Comparison of ENCODE assay signal across 1 cellular context in the genomic region with DNA sequence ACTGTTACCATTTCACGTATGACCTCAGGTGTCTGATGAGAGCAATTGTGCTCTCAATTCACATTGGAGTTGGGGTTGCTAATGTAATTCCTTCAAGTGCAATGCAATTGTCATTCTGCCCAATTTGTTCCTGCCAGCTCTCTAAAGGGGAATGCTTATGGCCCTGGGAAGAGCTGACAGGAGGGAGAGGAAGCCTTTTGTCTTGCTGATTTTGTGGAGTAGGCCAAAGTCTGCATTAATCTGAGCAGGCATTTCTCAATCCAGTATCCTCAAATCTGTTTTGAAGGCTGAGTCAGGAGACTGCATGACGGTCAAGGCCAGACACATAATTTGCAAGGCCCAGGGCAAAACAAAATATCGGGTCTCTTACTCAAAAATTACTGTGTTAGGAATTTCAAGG.
TF ChIP-seq lines count a peak whose summit lies in the region.

No MANE protein-coding gene starts in this region.

TF ChIP-seq in GM23338, 12 proteins besides CTCF, POLR2A, EP300 and RAD21 (continued from another document):
- TF ChIP-seq, protein P1, sequence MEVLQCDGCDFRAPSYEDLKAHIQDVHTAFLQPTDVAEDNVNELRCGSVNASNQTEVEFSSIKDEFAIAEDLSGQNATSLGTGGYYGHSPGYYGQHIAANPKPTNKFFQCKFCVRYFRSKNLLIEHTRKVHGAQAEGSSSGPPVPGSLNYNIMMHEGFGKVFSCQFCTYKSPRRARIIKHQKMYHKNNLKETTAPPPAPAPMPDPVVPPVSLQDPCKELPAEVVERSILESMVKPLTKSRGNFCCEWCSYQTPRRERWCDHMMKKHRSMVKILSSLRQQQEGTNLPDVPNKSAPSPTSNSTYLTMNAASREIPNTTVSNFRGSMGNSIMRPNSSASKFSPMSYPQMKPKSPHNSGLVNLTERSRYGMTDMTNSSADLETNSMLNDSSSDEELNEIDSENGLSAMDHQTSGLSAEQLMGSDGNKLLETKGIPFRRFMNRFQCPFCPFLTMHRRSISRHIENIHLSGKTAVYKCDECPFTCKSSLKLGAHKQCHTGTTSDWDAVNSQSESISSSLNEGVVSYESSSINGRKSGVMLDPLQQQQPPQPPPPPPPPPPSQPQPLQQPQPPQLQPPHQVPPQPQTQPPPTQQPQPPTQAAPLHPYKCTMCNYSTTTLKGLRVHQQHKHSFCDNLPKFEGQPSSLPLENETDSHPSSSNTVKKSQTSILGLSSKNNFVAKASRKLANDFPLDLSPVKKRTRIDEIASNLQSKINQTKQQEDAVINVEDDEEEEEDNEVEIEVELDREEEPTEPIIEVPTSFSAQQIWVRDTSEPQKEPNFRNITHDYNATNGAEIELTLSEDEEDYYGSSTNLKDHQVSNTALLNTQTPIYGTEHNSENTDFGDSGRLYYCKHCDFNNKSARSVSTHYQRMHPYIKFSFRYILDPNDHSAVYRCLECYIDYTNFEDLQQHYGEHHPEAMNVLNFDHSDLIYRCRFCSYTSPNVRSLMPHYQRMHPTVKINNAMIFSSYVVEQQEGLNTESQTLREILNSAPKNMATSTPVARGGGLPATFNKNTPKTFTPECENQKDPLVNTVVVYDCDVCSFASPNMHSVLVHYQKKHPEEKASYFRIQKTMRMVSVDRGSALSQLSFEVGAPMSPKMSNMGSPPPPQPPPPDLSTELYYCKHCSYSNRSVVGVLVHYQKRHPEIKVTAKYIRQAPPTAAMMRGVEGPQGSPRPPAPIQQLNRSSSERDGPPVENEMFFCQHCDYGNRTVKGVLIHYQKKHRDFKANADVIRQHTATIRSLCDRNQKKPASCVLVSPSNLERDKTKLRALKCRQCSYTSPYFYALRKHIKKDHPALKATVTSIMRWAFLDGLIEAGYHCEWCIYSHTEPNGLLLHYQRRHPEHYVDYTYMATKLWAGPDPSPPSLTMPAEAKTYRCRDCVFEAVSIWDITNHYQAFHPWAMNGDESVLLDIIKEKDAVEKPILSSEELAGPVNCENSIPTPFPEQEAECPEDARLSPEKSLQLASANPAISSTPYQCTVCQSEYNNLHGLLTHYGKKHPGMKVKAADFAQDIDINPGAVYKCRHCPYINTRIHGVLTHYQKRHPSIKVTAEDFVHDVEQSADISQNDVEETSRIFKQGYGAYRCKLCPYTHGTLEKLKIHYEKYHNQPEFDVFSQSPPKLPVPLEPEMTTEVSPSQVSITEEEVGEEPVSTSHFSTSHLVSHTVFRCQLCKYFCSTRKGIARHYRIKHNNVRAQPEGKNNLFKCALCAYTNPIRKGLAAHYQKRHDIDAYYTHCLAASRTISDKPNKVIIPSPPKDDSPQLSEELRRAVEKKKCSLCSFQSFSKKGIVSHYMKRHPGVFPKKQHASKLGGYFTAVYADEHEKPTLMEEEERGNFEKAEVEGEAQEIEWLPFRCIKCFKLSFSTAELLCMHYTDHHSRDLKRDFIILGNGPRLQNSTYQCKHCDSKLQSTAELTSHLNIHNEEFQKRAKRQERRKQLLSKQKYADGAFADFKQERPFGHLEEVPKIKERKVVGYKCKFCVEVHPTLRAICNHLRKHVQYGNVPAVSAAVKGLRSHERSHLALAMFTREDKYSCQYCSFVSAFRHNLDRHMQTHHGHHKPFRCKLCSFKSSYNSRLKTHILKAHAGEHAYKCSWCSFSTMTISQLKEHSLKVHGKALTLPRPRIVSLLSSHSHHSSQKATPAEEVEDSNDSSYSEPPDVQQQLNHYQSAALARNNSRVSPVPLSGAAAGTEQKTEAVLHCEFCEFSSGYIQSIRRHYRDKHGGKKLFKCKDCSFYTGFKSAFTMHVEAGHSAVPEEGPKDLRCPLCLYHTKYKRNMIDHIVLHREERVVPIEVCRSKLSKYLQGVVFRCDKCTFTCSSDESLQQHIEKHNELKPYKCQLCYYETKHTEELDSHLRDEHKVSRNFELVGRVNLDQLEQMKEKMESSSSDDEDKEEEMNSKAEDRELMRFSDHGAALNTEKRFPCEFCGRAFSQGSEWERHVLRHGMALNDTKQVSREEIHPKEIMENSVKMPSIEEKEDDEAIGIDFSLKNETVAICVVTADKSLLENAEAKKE (CRISPR knock-in tag; IDR thresholded peaks at IDR 0.05) = peak; percentile 89; the same call in 1 of the 2 replicates
- TF ChIP-seq EZH2phosphoT487 (IDR thresholded peaks at IDR 0.05; ENCODE audit: unreplicated experiment) = no peak
- TF ChIP-seq ZNF331 (CRISPR knock-in tag; IDR thresholded peaks at IDR 0.05; ENCODE audit: low read depth) = no peak
- no peak for TF ChIP-seq EZH2 (IDR thresholded peaks at IDR 0.05; ENCODE audit: low read depth, unreplicated experiment)
- no peak for TF ChIP-seq ZNF114 (CRISPR knock-in tag; IDR thresholded peaks at IDR 0.05)
- TF ChIP-seq JUNB (IDR thresholded peaks at IDR 0.05; ENCODE audit: unreplicated experiment) = no peak
- TF ChIP-seq POLR2AphosphoS5 (IDR thresholded peaks at IDR 0.05; ENCODE audit: low read depth) = no peak
- peak; percentile 93 for TF ChIP-seq NANOG (IDR thresholded peaks at IDR 0.05; ENCODE audit: borderline replicate concordance)
- TF ChIP-seq, protein P2, sequence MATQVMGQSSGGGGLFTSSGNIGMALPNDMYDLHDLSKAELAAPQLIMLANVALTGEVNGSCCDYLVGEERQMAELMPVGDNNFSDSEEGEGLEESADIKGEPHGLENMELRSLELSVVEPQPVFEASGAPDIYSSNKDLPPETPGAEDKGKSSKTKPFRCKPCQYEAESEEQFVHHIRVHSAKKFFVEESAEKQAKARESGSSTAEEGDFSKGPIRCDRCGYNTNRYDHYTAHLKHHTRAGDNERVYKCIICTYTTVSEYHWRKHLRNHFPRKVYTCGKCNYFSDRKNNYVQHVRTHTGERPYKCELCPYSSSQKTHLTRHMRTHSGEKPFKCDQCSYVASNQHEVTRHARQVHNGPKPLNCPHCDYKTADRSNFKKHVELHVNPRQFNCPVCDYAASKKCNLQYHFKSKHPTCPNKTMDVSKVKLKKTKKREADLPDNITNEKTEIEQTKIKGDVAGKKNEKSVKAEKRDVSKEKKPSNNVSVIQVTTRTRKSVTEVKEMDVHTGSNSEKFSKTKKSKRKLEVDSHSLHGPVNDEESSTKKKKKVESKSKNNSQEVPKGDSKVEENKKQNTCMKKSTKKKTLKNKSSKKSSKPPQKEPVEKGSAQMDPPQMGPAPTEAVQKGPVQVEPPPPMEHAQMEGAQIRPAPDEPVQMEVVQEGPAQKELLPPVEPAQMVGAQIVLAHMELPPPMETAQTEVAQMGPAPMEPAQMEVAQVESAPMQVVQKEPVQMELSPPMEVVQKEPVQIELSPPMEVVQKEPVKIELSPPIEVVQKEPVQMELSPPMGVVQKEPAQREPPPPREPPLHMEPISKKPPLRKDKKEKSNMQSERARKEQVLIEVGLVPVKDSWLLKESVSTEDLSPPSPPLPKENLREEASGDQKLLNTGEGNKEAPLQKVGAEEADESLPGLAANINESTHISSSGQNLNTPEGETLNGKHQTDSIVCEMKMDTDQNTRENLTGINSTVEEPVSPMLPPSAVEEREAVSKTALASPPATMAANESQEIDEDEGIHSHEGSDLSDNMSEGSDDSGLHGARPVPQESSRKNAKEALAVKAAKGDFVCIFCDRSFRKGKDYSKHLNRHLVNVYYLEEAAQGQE (IDR thresholded peaks at IDR 0.05; ENCODE audit: unreplicated experiment) = no peak
TF ChIP-seq in GM23338: peak in this region for 4.
